In the genomic region with DNA sequence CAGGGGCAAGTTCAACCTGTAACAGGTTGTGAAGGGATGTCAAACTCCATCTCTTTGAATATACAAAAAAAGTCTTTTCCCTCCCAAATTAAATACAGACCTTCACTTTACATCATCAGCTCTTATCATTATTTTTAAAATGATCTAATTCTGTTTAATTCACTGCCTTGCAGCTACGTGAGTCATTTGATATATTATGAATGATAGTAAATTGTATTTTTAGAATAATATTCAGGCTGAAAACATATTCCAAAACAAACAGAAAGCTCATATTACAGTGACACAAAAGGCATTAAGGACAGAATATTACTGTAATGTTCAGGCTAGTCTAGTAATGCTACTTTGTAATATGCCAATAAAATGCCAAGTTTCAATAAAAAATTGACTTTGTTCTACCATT, we compare ENCODE assay signal across 15 cellular contexts.
"Had no signal": no experiment of that assay in that cellular context is flagged by ENCODE, and none has a peak within 500 bp of the region (broad histone marks: within the 10 kb centered on the region; RNA-seq: fewer than 3 reads in every experiment).

No MANE protein-coding gene starts in this region.

- H3K27ac Mint-ChIP-seq: activated CD4-positive, alpha-beta T cell treated with anti-CD3 and anti-CD28 coated beads, Interleukin-2, amount 10 ng/mL, durations not matched to agents 7 days and 5 days; activated naive CD4-positive, alpha-beta T cell treated with anti-CD3 and anti-CD28 coated beads, Interleukin-2, amount 50 U/mL, for 24 hours; activated T-helper 17 cell treated with anti-CD3 and anti-CD28 coated beads, Interleukin-2, amount 50 U/mL, for 72 hours; natural killer cell; stimulated activated naive CD8-positive, alpha-beta T cell treated with anti-CD3 and anti-CD28 coated beads, Interleukin-15, Interleukin-2, amounts not matched to agents 100 ng/mL and 50 ng/mL, for 24 hours; T-helper 17 cell had no signal

- H3K9me3 Mint-ChIP-seq: activated CD4-positive, alpha-beta T cell treated with anti-CD3 and anti-CD28 coated beads, Interleukin-2, amount 10 ng/mL, durations not matched to agents 7 days and 5 days; activated naive CD4-positive, alpha-beta T cell treated with anti-CD3 and anti-CD28 coated beads, Interleukin-2, amount 50 U/mL, for 24 hours; natural killer cell had no signal

- H3K27ac ChIP-seq: upper lobe of left lung had no signal

- H3K9me3 ChIP-seq: mucosa of descending colon, upper lobe of left lung had no signal

- ATAC-seq: activated T-helper 17 cell treated with anti-CD3 and anti-CD28 coated beads, Interleukin-2, amount 50 U/mL, for 72 hours; mucosa of descending colon; natural killer cell; T-helper 17 cell had no signal

- H3K4me3 Mint-ChIP-seq: activated CD4-positive, alpha-beta T cell treated with anti-CD3 and anti-CD28 coated beads, Interleukin-2, amount 10 ng/mL, durations not matched to agents 7 days and 5 days; activated naive CD4-positive, alpha-beta T cell treated with anti-CD3 and anti-CD28 coated beads, Interleukin-2, amount 50 U/mL, for 24 hours; activated T-helper 17 cell treated with anti-CD3 and anti-CD28 coated beads, Interleukin-2, amount 50 U/mL, for 72 hours; natural killer cell; stimulated activated naive CD8-positive, alpha-beta T cell treated with anti-CD3 and anti-CD28 coated beads, Interleukin-15, Interleukin-2, amounts not matched to agents 100 ng/mL and 50 ng/mL, for 24 hours; T-helper 17 cell had no signal

- H3K36me3 Mint-ChIP-seq: activated naive CD4-positive, alpha-beta T cell treated with anti-CD3 and anti-CD28 coated beads, Interleukin-2, amount 50 U/mL, for 24 hours; natural killer cell had no signal

- H3K36me3 ChIP-seq: upper lobe of left lung had no signal

- H3K4me3 ChIP-seq: lung, mucosa of descending colon, upper lobe of left lung had no signal

- H3K4me1 Mint-ChIP-seq: natural killer cell, T-helper 17 cell had no signal

- H3K27me3 ChIP-seq: upper lobe of left lung had no signal

- DNase-seq: activated CD4-positive, alpha-beta T cell treated with anti-CD3 and anti-CD28 coated beads, Interleukin-2, amount 10 ng/mL, durations not matched to agents 7 days and 5 days; activated CD4-positive, CD25-positive, alpha-beta regulatory T cell; activated T-cell treated with anti-CD3 and anti-CD28 coated beads for 4 hours; effector CD4-positive, alpha-beta T cell; mucosa of descending colon; natural killer cell; occipital lobe; stimulated activated CD4-positive, alpha-beta T cell treated with anti-CD3 and anti-CD28 coated beads, Interleukin-15, amount 100 ng/mL, for 24 hours; stimulated activated CD4-positive, alpha-beta T cell treated with anti-CD3 and anti-CD28 coated beads, Interleukin-4, amount 100 ng/mL, for 24 hours; T-helper 17 cell; upper lobe of left lung had no signal
